Comparison of ENCODE assay signal across 17 cellular contexts in genomic region chr7:67843001-67843400, GRCh38.
A peak's percentile ranks its signal among the peaks of the same experiment; 100 is the strongest.
DNase-seq lines count a peak whose midpoint lies in the region; ATAC-seq and TF ChIP-seq lines count a peak whose summit lies in the region.
"Had no signal": no experiment of that assay in that cellular context is flagged by ENCODE, and none has a peak within 500 bp of the region (broad histone marks: within the 10 kb centered on the region; RNA-seq: fewer than 3 reads in every experiment).

No MANE protein-coding gene starts in this region.

- H3K79me2 ChIP-seq in mesendoderm (ENCODE audit: control insufficient read depth, insufficient read depth, low read length): no peaks in the 10 kb centered on the region

- H3K79me1 ChIP-seq in mesendoderm (ENCODE audit: low read length): no peaks in the 10 kb centered on the region

- DNase-seq in NCI-H748 (lab: John Stamatoyannopoulos, UW; ENCODE audit: unreplicated experiment) (peak; percentile 18), NCI-H748 treated with DMSO at 0.1 percent for 48 hours (lab: John Stamatoyannopoulos, UW) (no peak), cerebellar cortex (ENCODE audit: low spot score) (peak; percentile 81), mesendoderm (peak; percentile 4), BE2C (no peak)
- no peak for DNase-seq in activated naive CD4-positive, alpha-beta T cell treated with Interleukin-2 at 50 U/mL for 16 hours
- no peak for DNase-seq in activated CD4-positive, CD25-positive, alpha-beta regulatory T cell (lab: John Stamatoyannopoulos, UW)
- DNase-seq: ACHN; CD4-positive, alpha-beta T cell; DMS79 treated with DMSO at 0.1 percent for 48 hours; EL; GDM1; GOT3 had no signal

- WGBS in mesendoderm (ENCODE audit: extremely low coverage, insufficient coverage, low lambda C conversion rate): no CpG with 5 or more reads among the region's 3 CpGs

- H4K5ac ChIP-seq in mesendoderm (ENCODE audit: low read length): no peak overlapping the region

- H2BK15ac ChIP-seq in mesendoderm (replicated peaks; ENCODE audit: low read depth): no peak overlapping the region

- H3K18ac ChIP-seq in mesendoderm (ENCODE audit: low read length): no peak overlapping the region

- no peak overlapping the region for H4K8ac ChIP-seq in mesendoderm (ENCODE audit: low read depth, low read length)

- ATAC-seq in HG03460 (IDR thresholded peaks at IDR 0.05; ENCODE audit: unreplicated experiment): no peak

- no peak overlapping the region for H3K56ac ChIP-seq in mesendoderm (ENCODE audit: low read length)

- H3K4ac ChIP-seq in mesendoderm (ENCODE audit: low read depth, low read length): no peak overlapping the region

- no peak for TF ChIP-seq CTCF in BE2C (IDR thresholded peaks at IDR 0.05; ENCODE audit: low read depth, low read length)

- H3K23ac ChIP-seq in mesendoderm (ENCODE audit: low read length): no peak overlapping the region

- no peak overlapping the region for H2AK5ac ChIP-seq in mesendoderm (ENCODE audit: low read length)

- no peak overlapping the region for H3K4me3 ChIP-seq in mesendoderm (ENCODE audit: low read length)
- H3K4me3 ChIP-seq in BE2C (ENCODE audit: low read depth, low read length): no peak overlapping the region
- H3K4me3 ChIP-seq: HAP-1 had no signal

- H3K9me3 ChIP-seq in BE2C: no peaks in the 10 kb centered on the region; the same call in 1 of the 2 replicates
- H3K9me3 ChIP-seq: HAP-1 had no signal

- no peak overlapping the region for H3K4me2 ChIP-seq in mesendoderm (ENCODE audit: low read length)

- H3K9ac ChIP-seq in mesendoderm (ENCODE audit: low read length): no peak overlapping the region

- H3K27me3 ChIP-seq in mesendoderm (ENCODE audit: insufficient read depth, low read length, poor library complexity) (no peaks in the 10 kb centered on the region), BE2C (no peaks in the 10 kb centered on the region)

- H2BK5ac ChIP-seq in mesendoderm (ENCODE audit: low read length): no peak overlapping the region

- H3K36me3 ChIP-seq in mesendoderm (ENCODE audit: control insufficient read depth, insufficient read depth, low read length) (no peaks in the 10 kb centered on the region), BE2C (no peaks in the 10 kb centered on the region)
- H3K36me3 ChIP-seq: HAP-1 had no signal

- H3K27ac ChIP-seq in mesendoderm (ENCODE audit: low read depth, low read length): no peak overlapping the region
- H3K27ac ChIP-seq: 22Rv1, HL-60 had no signal

- H2BK120ac ChIP-seq in mesendoderm (ENCODE audit: low read depth, low read length): no peak overlapping the region

- peaks cover 4% of the 10 kb centered on the region for H3K4me1 ChIP-seq in mesendoderm (ENCODE audit: control insufficient read depth, low read depth, low read length)
- H3K4me1 ChIP-seq in BE2C: no peaks in the 10 kb centered on the region
- H3K4me1 ChIP-seq: HAP-1 had no signal

Comparison
In these comparisons a context has a peak if more than half of its experiments do, and no peak if none do; other contexts are left out.
1. DNase-seq: peak in NCI-H748 (single experiment), cerebellar cortex (single experiment) and mesendoderm (single experiment); none in NCI-H748 treated with DMSO at 0.1 percent for 48 hours (single experiment), BE2C (single experiment), activated naive CD4-positive, alpha-beta T cell treated with Interleukin-2 at 50 U/mL for 16 hours (single experiment) and activated CD4-positive, CD25-positive, alpha-beta regulatory T cell (0 of 4).